In the genomic region with DNA sequence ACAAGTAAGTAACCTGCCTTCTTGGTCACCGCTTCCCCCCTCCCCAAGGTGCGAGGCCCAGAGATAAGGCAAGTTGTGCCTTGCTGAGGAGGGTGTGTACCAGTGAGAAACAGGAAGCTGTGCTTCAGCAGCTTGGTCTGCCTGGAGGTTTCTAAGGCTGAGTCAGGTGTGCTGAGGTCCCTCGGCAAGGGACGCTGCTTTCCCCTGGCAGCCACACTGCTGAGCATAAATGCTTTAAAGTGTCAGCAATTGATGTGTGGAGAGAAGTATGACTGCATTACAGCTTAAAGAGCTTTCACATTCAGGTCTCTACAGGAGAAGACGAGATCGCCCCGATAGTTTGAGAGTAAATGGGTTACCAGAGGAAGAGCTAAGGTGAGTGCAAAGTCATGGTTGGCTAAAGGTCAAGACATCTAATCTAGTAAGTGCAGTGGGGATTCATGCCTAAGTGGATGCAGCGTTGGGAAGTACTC, we compare ENCODE assay signal across 8 cellular contexts.
DNase-seq lines count a peak whose midpoint lies in the region; ATAC-seq and TF ChIP-seq lines count a peak whose summit lies in the region.

No MANE protein-coding gene starts in this region.

- 25 to 48% methylated on average over 8 of the region's 8 CpGs for WGBS in sigmoid colon, 2 donors

- H3K27me3 ChIP-seq in sigmoid colon = no peaks in the 10 kb centered on the region

- no peak overlapping the region for H3K4me3 ChIP-seq in sigmoid colon

- peak overlapping the region; percentile 17 to 44 (median 39) for H3K27ac ChIP-seq in sigmoid colon

- H3K4me1 ChIP-seq in sigmoid colon = peaks cover 0 to 82% (median 65%) of the 10 kb centered on the region in 4 donors

- intact Hi-C loops in sigmoid colon (cut with DNase I) = no loop called here

- no peak for TF ChIP-seq POLR2A in sigmoid colon (IDR thresholded peaks at IDR 0.05)

- no peak for TF ChIP-seq EP300 in sigmoid colon (IDR thresholded peaks at IDR 0.05)

- DNase-seq in NCI-H2171 treated with DMSO at 0.1 percent for 48 hours (lab: John Stamatoyannopoulos, UW) (peak; percentile 50), NCI-H2171 (lab: John Stamatoyannopoulos, UW) (no peak), NCI-H82 (lab: John Stamatoyannopoulos, UW) (peak; percentile 76), glomerular visceral epithelial cell (ENCODE audit: extremely low spot score) (peak; percentile 79), sigmoid colon (no peak), HCEC 1CT (no peak)
- DNase-seq in activated CD8-positive, alpha-beta memory T cell treated with anti-CD3 and anti-CD28 coated beads, Interleukin-2, amount 50 U/mL, for 4 hours = peak; percentile 70

- no peaks in the 10 kb centered on the region for H3K36me3 ChIP-seq in sigmoid colon

- ATAC-seq in HG03066 (IDR thresholded peaks at IDR 0.05; ENCODE audit: low read depth, unreplicated experiment) = peak; percentile 99

- no peaks in the 10 kb centered on the region for H3K9me3 ChIP-seq in sigmoid colon

- TF ChIP-seq CTCF in sigmoid colon (IDR thresholded peaks at IDR 0.05) = no peak

Comparison
In these comparisons a context has a peak if more than half of its experiments do, and no peak if none do; other contexts are left out.
1. DNase-seq: peak in NCI-H2171 treated with DMSO at 0.1 percent for 48 hours (single experiment), NCI-H82 (single experiment), activated CD8-positive, alpha-beta memory T cell treated with anti-CD3 and anti-CD28 coated beads, Interleukin-2, amount 50 U/mL, for 4 hours (single experiment) and glomerular visceral epithelial cell (single experiment); none in NCI-H2171 (single experiment), sigmoid colon (single experiment) and HCEC 1CT (single experiment).